Comparison of ENCODE assay signal across 9 cellular contexts in the genomic region with DNA sequence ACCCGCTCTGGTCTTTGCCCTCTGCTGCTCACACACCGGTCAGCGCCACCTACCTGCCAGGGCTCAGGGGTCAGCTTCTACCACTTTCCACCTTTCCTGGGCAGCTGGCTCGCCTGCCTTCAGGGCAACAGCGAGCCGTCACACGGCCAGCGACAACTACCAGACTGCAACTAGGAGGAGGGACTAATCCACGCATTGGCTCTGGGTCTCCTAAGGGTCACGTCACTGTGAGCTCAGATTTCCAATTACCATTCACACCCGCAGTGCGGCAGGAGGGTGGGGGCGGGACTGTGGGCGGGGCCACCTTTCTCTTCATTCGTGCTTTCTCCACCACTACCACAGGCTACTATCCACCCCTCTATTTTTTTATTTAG. TPM values are rescaled to one million over a fixed set of nuclear protein-coding genes. Genes with fewer than 3 reads are reported as not detected.
A peak's percentile ranks its signal among the peaks of the same experiment; 100 is the strongest.
DNase-seq lines count a peak whose midpoint lies in the region; ATAC-seq and TF ChIP-seq lines count a peak whose summit lies in the region.
"Had no signal": no experiment of that assay in that cellular context is flagged by ENCODE, and none has a peak within 500 bp of the region (broad histone marks: within the 10 kb centered on the region; RNA-seq: fewer than 3 reads in every experiment).

TSS of gene BEX5 (minus strand) at position 172 of the 374 bp plus-strand sequence. CDS start 1,712 bp downstream, outside the sequence.

- H3K36me3 Mint-ChIP-seq in stimulated activated memory B cell treated with anti-CD40 and anti-IgM and Interleukin-4, amounts not matched to agents 10 μg/mL and 1 μg/mL and 100 μg/mL, for 72 hours = no peaks in the 10 kb centered on the region

- peak; percentile 96 for ATAC-seq in HG02623 (IDR thresholded peaks at IDR 0.05; ENCODE audit: unreplicated experiment)
- ATAC-seq in stimulated activated memory B cell treated with anti-CD40 and anti-IgM and Interleukin-4, amounts not matched to agents 10 μg/mL and 1 μg/mL and 100 μg/mL, for 72 hours = peak; percentile 90

- H3K4me1 ChIP-seq in mesodermal cell (ENCODE audit: control insufficient read depth, insufficient read depth, low read length, poor library complexity, severe bottlenecking) = no peaks in the 10 kb centered on the region

- no peaks in the 10 kb centered on the region for H3K27me3 ChIP-seq in GM06990 (replicated peaks; ENCODE audit: control insufficient read depth, insufficient read depth, low read length)

- peak within 1 kb of the TSS; percentile 75 for H3K27ac Mint-ChIP-seq in stimulated activated memory B cell treated with anti-CD40 and anti-IgM and Interleukin-4, amounts not matched to agents 10 μg/mL and 1 μg/mL and 100 μg/mL, for 72 hours

- peak; percentile 6 for DNase-seq in GM06990 (ENCODE audit: extremely low read depth, insufficient read length)
- DNase-seq in NCI-H187 (lab: John Stamatoyannopoulos, UW) = peak; percentile 18 to 47
- peak; percentile 46 to 48 for DNase-seq in activated CD4-positive, alpha-beta T cell treated with anti-CD3 and anti-CD28 coated beads, Interleukin-2, amount 50 U/mL, for 4 hours
- peak; percentile 73 for DNase-seq in ecto neural progenitor cell (ENCODE audit: low spot score)
- DNase-seq in UCSD-AML1 (lab: John Stamatoyannopoulos, UW; ENCODE audit: unreplicated experiment) = no peak

- peak within 1 kb of the TSS; percentile 96 for H3K4me3 Mint-ChIP-seq in stimulated activated memory B cell treated with anti-CD40 and anti-IgM and Interleukin-4, amounts not matched to agents 10 μg/mL and 1 μg/mL and 100 μg/mL, for 72 hours

- no peaks in the 10 kb centered on the region for H3K36me3 ChIP-seq in GM06990 (ENCODE audit: control insufficient read depth, insufficient read depth, low read length)
- no peaks in the 10 kb centered on the region for H3K36me3 ChIP-seq in mesodermal cell (ENCODE audit: control insufficient read depth, insufficient read depth, low read length)

- no peaks in the 10 kb centered on the region for H3K27me3 Mint-ChIP-seq in stimulated activated memory B cell treated with anti-CD40 and anti-IgM and Interleukin-4, amounts not matched to agents 10 μg/mL and 1 μg/mL and 100 μg/mL, for 72 hours

- no peaks in the 10 kb centered on the region for H3K9me3 ChIP-seq in mesodermal cell (ENCODE audit: control insufficient read depth, low read length)

- H3K9me3 Mint-ChIP-seq in stimulated activated memory B cell treated with anti-CD40 and anti-IgM and Interleukin-4, amounts not matched to agents 10 μg/mL and 1 μg/mL and 100 μg/mL, for 72 hours = no peaks in the 10 kb centered on the region

- H3K27ac ChIP-seq in mesodermal cell (ENCODE audit: low read depth, low read length, severe bottlenecking) = no peak within 1 kb of the TSS
- H3K27ac ChIP-seq: VCaP had no signal

- WGBS in mesodermal cell (ENCODE audit: insufficient coverage in 2 of 2), 2 experiments = 18% methylated on average over 2 of the region's 15 CpGs; no CpG with 5 or more reads in 1 of the 2 experiments

- peaks cover 25% of the 10 kb centered on the region for H3K4me1 Mint-ChIP-seq in stimulated activated memory B cell treated with anti-CD40 and anti-IgM and Interleukin-4, amounts not matched to agents 10 μg/mL and 1 μg/mL and 100 μg/mL, for 72 hours

- H3K4me3 ChIP-seq in GM06990 (replicated peaks; ENCODE audit: low read depth, low read length) (peak within 1 kb of the TSS; percentile 33), mesodermal cell (ENCODE audit: extremely low read depth, insufficient read depth, low read length, poor library complexity, severe bottlenecking) (peak within 1 kb of the TSS; percentile 8)

- no peak for TF ChIP-seq CTCF in GM06990 (IDR thresholded peaks at IDR 0.05; ENCODE audit: insufficient read depth, low read length, poor library complexity, severe bottlenecking)

RNA-seq across cellular contexts. Expression of gene BEX5, which starts in this region (rescaled TPM):
- polyA plus RNA-seq in mesodermal cell (2013, experiment 1 of 2) = 2.9 TPM
- 1.3 TPM for polyA plus RNA-seq in mesodermal cell (2013, experiment 2 of 2)
